Comparison of ENCODE assay signal across 8 cellular contexts in the genomic region with DNA sequence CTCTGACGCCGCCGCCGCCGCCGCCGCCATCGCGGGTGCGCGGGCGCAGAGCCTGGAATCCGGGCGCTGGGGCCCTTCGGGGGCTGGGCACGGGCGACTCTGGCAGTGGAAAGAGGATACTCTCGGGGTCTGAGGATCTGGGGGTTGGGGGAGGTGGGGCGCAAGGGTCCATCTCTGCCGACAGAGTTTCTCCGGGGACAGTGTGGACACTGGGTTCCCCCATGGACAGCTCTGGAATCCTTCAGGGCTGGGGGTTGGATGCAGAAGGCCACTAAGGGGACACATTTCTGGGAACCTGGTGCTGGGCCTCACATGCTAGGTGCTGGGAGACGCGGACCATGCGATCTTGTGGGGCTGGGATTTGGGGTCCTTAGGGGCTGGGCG. TPM values are rescaled to one million over a fixed set of nuclear protein-coding genes. Genes with fewer than 3 reads are reported as not detected.
DNase-seq lines count a peak whose midpoint lies in the region; ATAC-seq, FAIRE-seq and TF ChIP-seq lines count a peak whose summit lies in the region.

No MANE protein-coding gene starts in this region.

- H3K27ac Mint-ChIP-seq in activated CD4-positive, alpha-beta T cell treated with anti-CD3 and anti-CD28 coated beads, Interleukin-2, amount 10 ng/mL, durations not matched to agents 24 days and 14 days: peak overlapping the region; percentile 45

- FAIRE-seq in RCC 7860 (lab: Jason Lieb, UNC): no peak

- H3K9me3 ChIP-seq in hepatocyte (ENCODE audit: low read depth) (no peaks in the 10 kb centered on the region), stomach (no peaks in the 10 kb centered on the region)

- H3K9me3 Mint-ChIP-seq in activated CD4-positive, alpha-beta T cell treated with anti-CD3 and anti-CD28 coated beads, Interleukin-2, amount 10 ng/mL, durations not matched to agents 24 days and 14 days: no peaks in the 10 kb centered on the region

- TF ChIP-seq EP300 in stomach (IDR thresholded peaks at IDR 0.05): no peak

- peaks cover 19% of the 10 kb centered on the region for H3K36me3 Mint-ChIP-seq in activated CD4-positive, alpha-beta T cell treated with anti-CD3 and anti-CD28 coated beads, Interleukin-2, amount 10 ng/mL, durations not matched to agents 24 days and 14 days (ENCODE audit: low read depth)

- no peak overlapping the region for H3K27ac ChIP-seq in hepatocyte
- H3K27ac ChIP-seq in stomach: peak overlapping the region in 2 of 5 donors; percentile 29 to 65

- no peak for ATAC-seq in HG03442 (IDR thresholded peaks at IDR 0.05; ENCODE audit: unreplicated experiment)

- no peak for DNase-seq in activated CD4-positive, alpha-beta T cell treated with anti-CD3 and anti-CD28 coated beads, Interleukin-2, amount 10 ng/mL, durations not matched to agents 24 days and 14 days
- DNase-seq in activated CD4-positive, alpha-beta T cell treated with anti-CD3 and anti-CD28 coated beads for 48 hours: no peak
- no peak for DNase-seq in hepatocyte (ENCODE audit: low spot score)
- no peak for DNase-seq in stomach
- DNase-seq in RCC 7860 (ENCODE audit: low spot score): no peak
- DNase-seq in GM03348 (ENCODE audit: low spot score): no peak

- no peak for TF ChIP-seq POLR2A in stomach (IDR thresholded peaks at IDR 0.05)

- H3K4me3 ChIP-seq in WI38 (ENCODE audit: low read depth, low read length) (peak overlapping the region; percentile 14), hepatocyte (peak overlapping the region; percentile 33), stomach (peak overlapping the region; percentile 33 to 51 (median 40))

- no peaks in the 10 kb centered on the region for H4K20me1 ChIP-seq in hepatocyte (ENCODE audit: insufficient read depth, poor library complexity, severe bottlenecking)

- peaks cover 26% of the 10 kb centered on the region for H3K4me1 Mint-ChIP-seq in activated CD4-positive, alpha-beta T cell treated with anti-CD3 and anti-CD28 coated beads, Interleukin-2, amount 10 ng/mL, durations not matched to agents 24 days and 14 days

- no peaks in the 10 kb centered on the region for H3K79me2 ChIP-seq in hepatocyte

- WGBS in hepatocyte (ENCODE audit: low lambda C conversion rate, missing lambda C conversion rate): 5% methylated on average over 22 of the region's 25 CpGs
- 1 to 8% (median 4%) methylated on average over 20 to 25 of the region's 25 CpGs; no CpG with 5 or more reads in 1 of the 5 donors for WGBS in stomach, 5 donors

- peak overlapping the region; percentile 95 for H3K4me2 ChIP-seq in hepatocyte

- no peaks in the 10 kb centered on the region for H3K9me2 ChIP-seq in hepatocyte (replicated peaks; ENCODE audit: insufficient read depth)

- intact Hi-C loops in activated CD4-positive, alpha-beta T cell treated with anti-CD3 and anti-CD28 coated beads, Interleukin-2, amount 10 ng/mL, durations not matched to agents 24 days and 14 days (cut with micrococcal nuclease): loop anchor here (5.0 kb wide), 1 partner anchor 720 kb away; no protein-coding TSS in a partner anchor
- intact Hi-C loops in stomach (cut with DNase I; ENCODE audit: low total_unique reads): no loop called here

- peak overlapping the region; percentile 85 for H3K4me3 Mint-ChIP-seq in activated CD4-positive, alpha-beta T cell treated with anti-CD3 and anti-CD28 coated beads, Interleukin-2, amount 10 ng/mL, durations not matched to agents 24 days and 14 days

- no peak for TF ChIP-seq CTCF in WI38 (IDR thresholded peaks at IDR 0.05; ENCODE audit: low read depth, low read length)
- no peak for TF ChIP-seq CTCF in hepatocyte (IDR thresholded peaks at IDR 0.05; ENCODE audit: poor library complexity)
- TF ChIP-seq CTCF in stomach (IDR thresholded peaks at IDR 0.05): no peak

- H3K27me3 ChIP-seq in hepatocyte: peaks cover 35% of the 10 kb centered on the region
- H3K27me3 ChIP-seq in stomach: peaks cover 12 to 71% (median 52%) of the 10 kb centered on the region in 3 donors

- peaks cover 29% of the 10 kb centered on the region for H3K27me3 Mint-ChIP-seq in activated CD4-positive, alpha-beta T cell treated with anti-CD3 and anti-CD28 coated beads, Interleukin-2, amount 10 ng/mL, durations not matched to agents 24 days and 14 days

- H3K4me1 ChIP-seq in hepatocyte (ENCODE audit: insufficient read depth): peaks cover 33% of the 10 kb centered on the region
- peaks cover 43 to 66% (median 52%) of the 10 kb centered on the region in 4 donors for H3K4me1 ChIP-seq in stomach

- H3K36me3 ChIP-seq in hepatocyte (replicated peaks; ENCODE audit: insufficient read depth, low read depth) (no peaks in the 10 kb centered on the region), stomach (peaks cover 15 to 23% (median 20%) of the 10 kb centered on the region in 4 donors)

- peak overlapping the region; percentile 63 for H2AFZ ChIP-seq in hepatocyte

RNA-seq across cellular contexts. Expression of a gene that starts 2.3 kb away (rescaled TPM):
- total RNA-seq in activated CD4-positive, alpha-beta T cell treated with anti-CD3 and anti-CD28 coated beads, Interleukin-2, amount 10 ng/mL, durations not matched to agents 24 days and 14 days: 5.3 and 8.5 TPM in 2 replicates
- 0.52 TPM in 1 of 2 replicates, not detected in the other for total RNA-seq in hepatocyte
- polyA plus RNA-seq in hepatocyte: 3.3 and 8.5 TPM in 2 replicates
- total RNA-seq in stomach: not detected
- polyA plus RNA-seq in stomach: 1 to 10 TPM in 1 of 3 donors, not detected in 2; 1.5 TPM

RNA-seq across cellular contexts. Expression of a gene that starts 3.2 kb away (rescaled TPM):
- total RNA-seq in activated CD4-positive, alpha-beta T cell treated with anti-CD3 and anti-CD28 coated beads, Interleukin-2, amount 10 ng/mL, durations not matched to agents 24 days and 14 days: 21.8 and 23.2 TPM in 2 replicates
- 6.5 and 11.8 TPM in 2 replicates for total RNA-seq in hepatocyte
- 17.5 and 21.0 TPM in 2 replicates for polyA plus RNA-seq in hepatocyte
- 10 to 100 TPM in 3 of 5 donors, 1 to 10 TPM in 2; 2.3 to 18.3 (median 12.2) TPM for total RNA-seq in stomach
- polyA plus RNA-seq in stomach: 10 to 100 TPM; 15.0 to 22.8 (median 17.7) TPM

RNA-seq across cellular contexts. Expression of a gene that starts 9.0 kb away (rescaled TPM):
- 1.8 and 2.0 TPM in 2 replicates for total RNA-seq in activated CD4-positive, alpha-beta T cell treated with anti-CD3 and anti-CD28 coated beads, Interleukin-2, amount 10 ng/mL, durations not matched to agents 24 days and 14 days
- total RNA-seq in hepatocyte (4.3 and 5.2 TPM in 2 replicates), stomach (10 to 100 TPM in 1 of 5 donors, 1 to 10 TPM in 3, not detected in 1; 1.3 to 58.5 (median 3.8) TPM)
- polyA plus RNA-seq in hepatocyte (13.5 and 14.5 TPM in 2 replicates), stomach (1 to 10 TPM in 2 of 3 donors, under 1 TPM in 1; 0.92 to 7.7 (median 1.2) TPM)

RNA-seq across cellular contexts. Expression of a gene that starts 13.2 kb away (rescaled TPM):
- 46.7 and 47.6 TPM in 2 replicates for total RNA-seq in activated CD4-positive, alpha-beta T cell treated with anti-CD3 and anti-CD28 coated beads, Interleukin-2, amount 10 ng/mL, durations not matched to agents 24 days and 14 days
- total RNA-seq in hepatocyte (13.6 and 13.8 TPM in 2 replicates), stomach (10 to 100 TPM in 4 of 5 donors, 1 to 10 TPM in 1; 4.1 to 52.2 (median 11.0) TPM)
- polyA plus RNA-seq in hepatocyte (11.8 and 12.8 TPM in 2 replicates), stomach (10 to 100 TPM; 13.5 to 27.5 (median 15.9) TPM)

RNA-seq across cellular contexts. Expression of a gene that starts 26.6 kb away (rescaled TPM):
- 110 and 111 TPM in 2 replicates for total RNA-seq in activated CD4-positive, alpha-beta T cell treated with anti-CD3 and anti-CD28 coated beads, Interleukin-2, amount 10 ng/mL, durations not matched to agents 24 days and 14 days
- total RNA-seq in hepatocyte: 52.0 and 61.7 TPM in 2 replicates
- polyA plus RNA-seq in hepatocyte: 40.7 and 54.9 TPM in 2 replicates
- total RNA-seq in stomach: 100 to 1,000 TPM in 2 of 5 donors, 10 to 100 TPM in 3; 41.0 to 123 (median 88.1) TPM
- polyA plus RNA-seq in stomach: 10 to 100 TPM; 44.6 to 55.9 (median 49.4) TPM
